In genomic region chr14:64915025-64915424, GRCh38 we compare ENCODE assay signal across 8 cellular contexts. TPM values are rescaled to one million over a fixed set of nuclear protein-coding genes. Genes with fewer than 3 reads are reported as not detected.
DNase-seq lines count a peak whose midpoint lies in the region; ATAC-seq and TF ChIP-seq lines count a peak whose summit lies in the region.

No MANE protein-coding gene starts in this region.

- peak overlapping the region; percentile 96 for H3K4me2 ChIP-seq in HCT116 (ENCODE audit: low read length)

- POLR2A ChIA-PET in HCT116 (lab: Charles Lee): interaction anchor here (0.7 to 1.6 kb wide), 3 partner anchors 9 to 22 kb away, joined by 3 to 5 read pairs (median 4); no protein-coding TSS in a partner anchor
- POLR2A ChIA-PET in activated CD8-positive, alpha-beta T cell treated with anti-CD3 and anti-CD28 coated beads for 36 hours (lab: Charles Lee): interaction anchor here (0.9 to 2.1 kb wide), 7 partner anchors 10 to 74 kb away, joined by 3 to 11 read pairs (median 6); partner anchors contain the start of gene FNTB

- TSS peak; percentile 61 for BruUV-seq in HCT116 (replicated peaks; lab: Mats Ljungman, UMichigan)

- intact Hi-C loops in HCT116 (cut with micrococcal nuclease): no loop called here
- intact Hi-C loops in activated CD8-positive, alpha-beta T cell treated with anti-CD3 and anti-CD28 coated beads for 36 hours (cut with micrococcal nuclease): no loop called here

- H3K27ac ChIP-seq in HCT116 (ENCODE audit: low read depth, low read length): peak overlapping the region; percentile 79

- peaks cover 39% of the 10 kb centered on the region for H3K36me3 Mint-ChIP-seq in activated CD8-positive, alpha-beta T cell treated with anti-CD3 and anti-CD28 coated beads for 36 hours (ENCODE audit: low read depth)
- peaks cover 6% of the 10 kb centered on the region for H3K36me3 Mint-ChIP-seq in stimulated activated memory B cell treated with anti-CD40 and anti-IgM and Interleukin-4, amounts not matched to agents 10 μg/mL and 1 μg/mL and 100 μg/mL, for 72 hours

- no peak for TF ChIP-seq POLR2A in HCT116 (IDR thresholded peaks at IDR 0.05; ENCODE audit: borderline replicate concordance, extremely low read depth, insufficient read depth, insufficient read length)

- ATAC-seq in HCT116: no peak
- no peak for ATAC-seq in activated CD8-positive, alpha-beta T cell treated with anti-CD3 and anti-CD28 coated beads for 36 hours
- ATAC-seq in stimulated activated memory B cell treated with anti-CD40 and anti-IgM and Interleukin-4, amounts not matched to agents 10 μg/mL and 1 μg/mL and 100 μg/mL, for 72 hours: no peak
- no peak for ATAC-seq in HG02938 (IDR thresholded peaks at IDR 0.05; ENCODE audit: unreplicated experiment)

- H3K27ac Mint-ChIP-seq in activated CD8-positive, alpha-beta T cell treated with anti-CD3 and anti-CD28 coated beads for 36 hours: peak overlapping the region; percentile 95
- H3K27ac Mint-ChIP-seq in stimulated activated memory B cell treated with anti-CD40 and anti-IgM and Interleukin-4, amounts not matched to agents 10 μg/mL and 1 μg/mL and 100 μg/mL, for 72 hours: peak overlapping the region; percentile 98

- H3K79me2 ChIP-seq in HCT116 (ENCODE audit: insufficient read depth, low read length): peaks cover 56% of the 10 kb centered on the region

- H3K9me3 ChIP-seq in HCT116 (ENCODE audit: control insufficient read depth in 1 of 2, insufficient read depth in 1 of 2, low read depth in 1 of 2, low read length in 2 of 2): no peaks in the 10 kb centered on the region

- no peaks in the 10 kb centered on the region for H4K20me1 ChIP-seq in HCT116 (ENCODE audit: insufficient read depth)

- DNase-seq in HCT116 (ENCODE audit: low read depth, low spot score) (no peak), kidney glomerular epithelial cell (lab: John Stamatoyannopoulos, UW) (no peak), iPS-NIHi11 (ENCODE audit: low spot score) (no peak), NOMO-1 (lab: John Stamatoyannopoulos, UW; ENCODE audit: unreplicated experiment in 2 of 2) (no peak)
- no peak for DNase-seq in activated CD8-positive, alpha-beta T cell treated with anti-CD3 and anti-CD28 coated beads for 36 hours

- RAD21 ChIA-PET in HCT116 (lab: Charles Lee; ENCODE audit: low non-redundant PET in 1 of 2, low total read pairs in 2 of 2, uncharacterized antibody in 2 of 2, unreplicated experiment in 2 of 2): no interaction called here

- peak overlapping the region; percentile 93 for H3K9ac ChIP-seq in HCT116 (ENCODE audit: low read length)

- H3K27me3 ChIP-seq in HCT116 (ENCODE audit: insufficient read depth, low read length): no peaks in the 10 kb centered on the region

- H3K4me3 Mint-ChIP-seq in activated CD8-positive, alpha-beta T cell treated with anti-CD3 and anti-CD28 coated beads for 36 hours: peak overlapping the region; percentile 79
- peak overlapping the region; percentile 94 for H3K4me3 Mint-ChIP-seq in stimulated activated memory B cell treated with anti-CD40 and anti-IgM and Interleukin-4, amounts not matched to agents 10 μg/mL and 1 μg/mL and 100 μg/mL, for 72 hours

- CTCF ChIA-PET in HCT116 (lab: Charles Lee): no interaction called here
- CTCF ChIA-PET in activated CD8-positive, alpha-beta T cell treated with anti-CD3 and anti-CD28 coated beads for 36 hours (lab: Charles Lee): interaction anchor here (0.9 to 1.5 kb wide), 7 partner anchors 9 to 72 kb away, joined by 3 to 5 read pairs (median 3); partner anchors contain the start of gene GPX2

- no peak for TF ChIP-seq RAD21 in HCT116 (IDR thresholded peaks at IDR 0.05; ENCODE audit: low read depth)

- no peaks in the 10 kb centered on the region for H3K27me3 Mint-ChIP-seq in activated CD8-positive, alpha-beta T cell treated with anti-CD3 and anti-CD28 coated beads for 36 hours
- H3K27me3 Mint-ChIP-seq in stimulated activated memory B cell treated with anti-CD40 and anti-IgM and Interleukin-4, amounts not matched to agents 10 μg/mL and 1 μg/mL and 100 μg/mL, for 72 hours: no peaks in the 10 kb centered on the region

- H3K4me3 ChIP-seq in HCT116 (replicated peaks in 1 of 2; ENCODE audit: low read depth in 1 of 2, low read length in 2 of 2): peak overlapping the region; percentile 81 to 97
- peak overlapping the region; percentile 95 for H3K4me3 ChIP-seq in iPS-11a (ENCODE audit: low read depth, low read length)

- TF ChIP-seq CTCF in HCT116 (IDR thresholded peaks at IDR 0.05 in 2 of 3, conservative IDR thresholded peaks at IDR 0.05 in 1 of 3; ENCODE audit: borderline replicate concordance in 1 of 3, insufficient read depth in 1 of 3, low read depth in 2 of 3, low read length in 2 of 3): no peak
- TF ChIP-seq CTCF in activated CD8-positive, alpha-beta T cell treated with anti-CD3 and anti-CD28 coated beads for 36 hours (IDR thresholded peaks at IDR 0.05): no peak

- H3K9me2 ChIP-seq in HCT116 (ENCODE audit: insufficient read depth): no peaks in the 10 kb centered on the region

- peaks cover 55% of the 10 kb centered on the region for H3K4me1 Mint-ChIP-seq in activated CD8-positive, alpha-beta T cell treated with anti-CD3 and anti-CD28 coated beads for 36 hours (ENCODE audit: low read depth)
- peaks cover 50% of the 10 kb centered on the region for H3K4me1 Mint-ChIP-seq in stimulated activated memory B cell treated with anti-CD40 and anti-IgM and Interleukin-4, amounts not matched to agents 10 μg/mL and 1 μg/mL and 100 μg/mL, for 72 hours

- no peak overlapping the region for H2AFZ ChIP-seq in HCT116 (ENCODE audit: low read depth, low read length, poor library complexity, severe bottlenecking)

- H3K4me1 ChIP-seq in HCT116 (ENCODE audit: control insufficient read depth in 1 of 2, insufficient read depth in 2 of 2, low read length in 2 of 2): peaks cover 8 to 16% of the 10 kb centered on the region in 2 experiments; a peak in 3 of 4 replicates

- no peaks in the 10 kb centered on the region for H3K36me3 ChIP-seq in HCT116 (ENCODE audit: control insufficient read depth in 1 of 2, insufficient read depth in 2 of 2, low read length in 2 of 2)

- peaks cover 2% of the 10 kb centered on the region for H3K9me3 Mint-ChIP-seq in activated CD8-positive, alpha-beta T cell treated with anti-CD3 and anti-CD28 coated beads for 36 hours
- no peaks in the 10 kb centered on the region for H3K9me3 Mint-ChIP-seq in stimulated activated memory B cell treated with anti-CD40 and anti-IgM and Interleukin-4, amounts not matched to agents 10 μg/mL and 1 μg/mL and 100 μg/mL, for 72 hours

TF ChIP-seq in HCT116, 20 proteins besides CTCF, POLR2A, EP300 and RAD21 (continues in another document):
- TF ChIP-seq REST (IDR thresholded peaks at IDR 0.05; ENCODE audit: low read depth) (no peak), SP1 (IDR thresholded peaks at IDR 0.05; ENCODE audit: low read depth) (no peak), SIN3A (IDR thresholded peaks at IDR 0.05; ENCODE audit: low read depth) (no peak; the same call in 1 of the 2 replicates), YY1 (IDR thresholded peaks at IDR 0.05; ENCODE audit: extremely low read depth, insufficient replicate concordance, low read depth, low read length) (no peak)

RNA-seq across cellular contexts. Expression of gene CHURC1, which starts 0.8 kb away (rescaled TPM):
- 47.5 TPM for total RNA-seq in HCT116 (2021; ENCODE audit: unreplicated experiment)
- 23.0 and 27.3 TPM in 2 replicates for polyA plus RNA-seq in HCT116 (2012)
- 10 to 100 TPM; 47.0 to 57.4 TPM for total RNA-seq in activated CD8-positive, alpha-beta T cell treated with anti-CD3 and anti-CD28 coated beads for 36 hours

RNA-seq across cellular contexts. Expression of gene GPX2, which starts 27.5 kb away (rescaled TPM):
- 0.61 TPM for total RNA-seq in HCT116 (2021; ENCODE audit: unreplicated experiment)
- polyA plus RNA-seq in HCT116 (2012): 0.10 and 0.22 TPM in 2 replicates
- total RNA-seq in activated CD8-positive, alpha-beta T cell treated with anti-CD3 and anti-CD28 coated beads for 36 hours: not detected

RNA-seq across cellular contexts. Expression of gene SPTB, which starts 35.3 kb away (rescaled TPM):
- 4.2 TPM for total RNA-seq in HCT116 (2021; ENCODE audit: unreplicated experiment)
- 4.2 TPM in 2 replicates for polyA plus RNA-seq in HCT116 (2012)
- total RNA-seq in activated CD8-positive, alpha-beta T cell treated with anti-CD3 and anti-CD28 coated beads for 36 hours: under 1 TPM; 0.07 to 0.27 TPM

RNA-seq across cellular contexts. Expression of gene RAB15, which starts 57.1 kb away (rescaled TPM):
- 3.3 TPM for total RNA-seq in HCT116 (2021; ENCODE audit: unreplicated experiment)
- 5.5 and 5.7 TPM in 2 replicates for polyA plus RNA-seq in HCT116 (2012)
- 1 to 10 TPM; 2.1 to 2.3 TPM for total RNA-seq in activated CD8-positive, alpha-beta T cell treated with anti-CD3 and anti-CD28 coated beads for 36 hours
